ENCODE assay signal across 19 cellular contexts in genomic region chr17:2453865-2454264, GRCh38. TPM values are rescaled to one million over a fixed set of nuclear protein-coding genes. Genes with fewer than 3 reads are reported as not detected.
DNase-seq lines count a peak whose midpoint lies in the region; ATAC-seq and TF ChIP-seq lines count a peak whose summit lies in the region.
"Had no signal": no experiment of that assay in that cellular context is flagged by ENCODE, and none has a peak within 500 bp of the region (broad histone marks: within the 10 kb centered on the region; RNA-seq: fewer than 3 reads in every experiment).

No MANE protein-coding gene starts in this region.

- H3K79me2 ChIP-seq in mammary epithelial cell (ENCODE audit: insufficient read depth, low read length): no peaks in the 10 kb centered on the region

- intact Hi-C loops in mammary epithelial cell (cut with micrococcal nuclease): no loop called here

- H3K27me3 Mint-ChIP-seq in activated T-cell treated with anti-CD3 and anti-CD28 coated beads, Interleukin-2, amount 50 U/mL, for 72 hours (ENCODE audit: low read depth): no peaks in the 10 kb centered on the region
- no peaks in the 10 kb centered on the region for H3K27me3 Mint-ChIP-seq in memory B cell
- H3K27me3 Mint-ChIP-seq: CD8-positive, alpha-beta memory T cell had no signal

- H3K4me2 ChIP-seq in mammary epithelial cell (ENCODE audit: insufficient read depth, low read depth, low read length): no peak overlapping the region
- H3K4me2 ChIP-seq: KMS-11 had no signal

- H3K9me3 ChIP-seq in mammary epithelial cell (replicated peaks; ENCODE audit: insufficient read depth, low read length): no peaks in the 10 kb centered on the region

- TF ChIP-seq CTCF in GM12865 (IDR thresholded peaks at IDR 0.05; ENCODE audit: insufficient read depth, low read depth, low read length, missing control alignments) (no peak), GM20000 (IDR thresholded peaks at IDR 0.05; ENCODE audit: extremely low read depth, missing control alignments) (no peak), mammary epithelial cell (conservative IDR thresholded peaks at IDR 0.05 in 1 of 2, IDR thresholded peaks at IDR 0.05 in 1 of 2; ENCODE audit: extremely low read depth in 1 of 2, insufficient read depth in 1 of 2, low read depth in 1 of 2, low read length in 2 of 2) (no peak)

- no peak overlapping the region for H3K27ac ChIP-seq in mammary epithelial cell (ENCODE audit: insufficient read depth, low read depth, low read length)
- H3K27ac ChIP-seq: HL-60, KMS-11, SK-N-MC had no signal

- dilution Hi-C loops in mammary epithelial cell (cut with HindIII; ENCODE audit: low sequenced_read_pairs): no loop called here

- CTCF ChIA-PET in mammary epithelial cell (lab: Charles Lee; ENCODE audit: low non-redundant PET): no interaction called here

- no peaks in the 10 kb centered on the region for H3K4me1 ChIP-seq in mammary epithelial cell (ENCODE audit: insufficient read depth, low read length)

- no peaks in the 10 kb centered on the region for H3K9me3 Mint-ChIP-seq in activated T-cell treated with anti-CD3 and anti-CD28 coated beads, Interleukin-2, amount 50 U/mL, for 72 hours
- H3K9me3 Mint-ChIP-seq in memory B cell: no peaks in the 10 kb centered on the region
- H3K9me3 Mint-ChIP-seq: CD8-positive, alpha-beta memory T cell had no signal

- DNase-seq in activated T-cell treated with anti-CD3 and anti-CD28 coated beads, Interleukin-2, amount 50 U/mL, for 72 hours: no peak
- DNase-seq in activated T-cell treated with anti-CD3 and anti-CD28 coated beads for 4 hours (no peak), GM12865 (ENCODE audit: low read depth) (peak; percentile 44), GM20000 (ENCODE audit: low spot score) (peak; percentile 39), memory B cell (ENCODE audit: low spot score in 2 of 2) (no peak), mammary epithelial cell (no peak), cerebellum (ENCODE audit: low spot score) (no peak), HCEC 1CT (no peak)
- DNase-seq: ACHN; C1 segment of cervical spinal cord; CD8-positive, alpha-beta memory T cell; MV-4-11; NCI-H2107; NCI-H82; OCI-M1; SHP77 had no signal

- no peak overlapping the region for H3K4me3 ChIP-seq in GM12865 (ENCODE audit: low read depth, low read length)
- no peak overlapping the region for H3K4me3 ChIP-seq in mammary epithelial cell (replicated peaks in 1 of 3; ENCODE audit: insufficient read depth in 1 of 3, low read depth in 2 of 3, low read length in 3 of 3)
- H3K4me3 ChIP-seq: SK-N-MC had no signal

- BruUV-seq in mammary epithelial cell (replicated peaks; lab: Mats Ljungman, UMichigan): no TSS peak

- peak overlapping the region; percentile 4 for H3K27ac Mint-ChIP-seq in activated T-cell treated with anti-CD3 and anti-CD28 coated beads, Interleukin-2, amount 50 U/mL, for 72 hours
- peak overlapping the region; percentile 91 for H3K27ac Mint-ChIP-seq in memory B cell

- WGBS in mammary epithelial cell (ENCODE audit: low coverage, missing lambda C conversion rate): 73% methylated on average over 3 of the region's 3 CpGs

- no peaks in the 10 kb centered on the region for H3K27me3 ChIP-seq in mammary epithelial cell (ENCODE audit: insufficient read depth, low read length)

- no peak overlapping the region for H3K9ac ChIP-seq in mammary epithelial cell (ENCODE audit: insufficient read depth, low read length)
- H3K9ac ChIP-seq: KMS-11 had no signal

- H2AFZ ChIP-seq in mammary epithelial cell (ENCODE audit: low read depth, low read length): no peak overlapping the region

- H3K36me3 ChIP-seq in mammary epithelial cell (ENCODE audit: insufficient read depth, low read length): peaks cover 3% of the 10 kb centered on the region

- ATAC-seq in activated T-cell treated with anti-CD3 and anti-CD28 coated beads, Interleukin-2, amount 50 U/mL, for 72 hours (replicated peaks in 1 of 2): peak; percentile 74 to 93
- no peak for ATAC-seq in memory B cell (ENCODE audit: low read depth)

- H3K4me3 Mint-ChIP-seq in activated T-cell treated with anti-CD3 and anti-CD28 coated beads, Interleukin-2, amount 50 U/mL, for 72 hours: peak overlapping the region in 1 of 2 donors; percentile 3
- H3K4me3 Mint-ChIP-seq in memory B cell: no peak overlapping the region
- H3K4me3 Mint-ChIP-seq: CD8-positive, alpha-beta memory T cell had no signal

- H3K36me3 Mint-ChIP-seq in activated T-cell treated with anti-CD3 and anti-CD28 coated beads, Interleukin-2, amount 50 U/mL, for 72 hours (ENCODE audit: insufficient read depth in 2 of 2): no peaks in the 10 kb centered on the region
- peaks cover 7% of the 10 kb centered on the region for H3K36me3 Mint-ChIP-seq in memory B cell

- in situ Hi-C loops in mammary epithelial cell (cut with MboI; ENCODE audit: low sequenced_read_pairs in 2 of 2): no loop called here

- H4K20me1 ChIP-seq in mammary epithelial cell (ENCODE audit: insufficient read depth, low read length): no peaks in the 10 kb centered on the region

- H3K4me1 Mint-ChIP-seq in activated T-cell treated with anti-CD3 and anti-CD28 coated beads, Interleukin-2, amount 50 U/mL, for 72 hours (ENCODE audit: low read depth): peaks cover 18% of the 10 kb centered on the region
- peaks cover 5% of the 10 kb centered on the region for H3K4me1 Mint-ChIP-seq in memory B cell

RNA-seq across cellular contexts. Expression of gene MNT, which starts 53.0 kb away (rescaled TPM):
- 10 to 100 TPM; 23.8 to 24.3 TPM for total RNA-seq in activated T-cell treated with anti-CD3 and anti-CD28 coated beads, Interleukin-2, amount 50 U/mL, for 72 hours
- total RNA-seq in mammary epithelial cell: 10 to 100 TPM in 1 of 2 donors, 1 to 10 TPM in 1; 5.5 to 32.3 TPM
- polyA plus RNA-seq in mammary epithelial cell: 4.1 TPM
- 7.8 TPM for polyA minus RNA-seq in mammary epithelial cell
- total RNA-seq in cerebellum: 8.3 TPM

RNA-seq across cellular contexts. Expression of gene METTL16, which starts 57.8 kb away (rescaled TPM):
- 10 to 100 TPM; 33.3 to 45.7 TPM for total RNA-seq in activated T-cell treated with anti-CD3 and anti-CD28 coated beads, Interleukin-2, amount 50 U/mL, for 72 hours
- total RNA-seq in mammary epithelial cell: 10 to 100 TPM; 15.2 to 28.0 TPM
- polyA plus RNA-seq in mammary epithelial cell: 13.5 TPM
- 29.0 TPM for polyA minus RNA-seq in mammary epithelial cell
- total RNA-seq in cerebellum: 24.4 TPM

Comparison
In these comparisons a context has a peak if more than half of its experiments do, and no peak if none do; other contexts are left out.
1. DNase-seq: peak in GM12865 (single experiment) and GM20000 (single experiment); none in activated T-cell treated with anti-CD3 and anti-CD28 coated beads, Interleukin-2, amount 50 U/mL, for 72 hours (0 of 2), activated T-cell treated with anti-CD3 and anti-CD28 coated beads for 4 hours (single experiment), memory B cell (0 of 2), mammary epithelial cell (single experiment), cerebellum (single experiment) and HCEC 1CT (single experiment).